In the genomic region with DNA sequence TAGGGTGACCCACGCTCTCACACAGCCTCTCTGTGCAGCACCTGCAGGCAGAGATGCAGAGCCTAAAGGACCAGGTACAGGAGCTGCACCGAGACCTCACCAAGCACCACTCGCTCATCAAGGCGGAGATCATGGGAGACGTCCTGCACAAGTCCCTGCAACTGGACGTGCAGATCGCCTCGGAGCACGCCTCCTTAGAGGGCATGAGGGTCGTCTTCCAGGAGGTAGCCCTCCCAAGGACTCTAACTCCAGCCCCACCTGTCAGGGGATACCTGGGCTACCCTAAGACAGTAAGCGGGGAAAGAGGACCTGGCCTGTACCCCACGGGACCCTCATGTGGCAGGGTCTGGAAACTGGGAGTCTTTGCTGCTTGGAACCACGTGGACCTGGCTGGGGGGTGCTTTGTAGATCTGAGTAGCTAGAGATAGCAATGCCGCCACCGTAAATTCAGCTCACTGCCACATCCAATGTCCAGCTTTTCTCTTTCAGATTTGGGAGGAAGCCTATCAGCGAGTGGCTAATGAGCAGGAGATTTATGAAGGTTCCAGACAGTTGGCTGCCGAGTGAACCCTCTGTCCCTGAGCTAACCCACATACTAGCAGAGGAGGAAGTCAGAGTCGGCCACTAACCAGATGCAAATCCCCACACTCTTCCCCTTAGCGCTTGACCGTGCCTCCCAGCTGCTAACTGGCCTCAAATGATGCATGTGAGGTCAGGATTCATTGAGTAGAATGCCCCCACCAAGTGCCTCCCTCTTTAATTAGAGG, we compare ENCODE assay signal across 30 cellular contexts. TPM values are rescaled to one million over a fixed set of nuclear protein-coding genes. Genes with fewer than 3 reads are reported as not detected.
DNase-seq lines count a peak whose midpoint lies in the region; ATAC-seq and TF ChIP-seq lines count a peak whose summit lies in the region.
"Had no signal": no experiment of that assay in that cellular context is flagged by ENCODE, and none has a peak within 500 bp of the region (broad histone marks: within the 10 kb centered on the region; RNA-seq: fewer than 3 reads in every experiment).

No MANE protein-coding gene starts in this region.

- H3K4me3 Mint-ChIP-seq in neural progenitor cell (peak overlapping the region; percentile 53), T-helper 17 cell (no peak overlapping the region)
- H3K4me3 Mint-ChIP-seq: activated naive CD4-positive, alpha-beta T cell treated with anti-CD3 and anti-CD28 coated beads, Interleukin-2, amount 50 U/mL, for 24 hours; CD8-positive, alpha-beta T cell; endodermal cell; immature natural killer cell had no signal

- DNase-seq in GM12865 (ENCODE audit: low read depth) (peak; percentile 61), neural progenitor cell (ENCODE audit: low spot score) (no peak), NCI-H82 (lab: John Stamatoyannopoulos, UW) (no peak), T-helper 17 cell (no peak)
- no peak for DNase-seq in activated naive CD4-positive, alpha-beta T cell treated with anti-CD3 and anti-CD28 coated beads, Interleukin-2, amount 50 U/mL, for 16 hours
- no peak for DNase-seq in activated naive CD4-positive, alpha-beta T cell treated with anti-CD3 and anti-CD28 coated beads, Interleukin-2, amount 50 U/mL, for 72 hours (ENCODE audit: low spot score in 2 of 2)
- DNase-seq: anterior cingulate cortex; CD8-positive, alpha-beta T cell; DMS153; endodermal cell; esophagus squamous epithelium; immature natural killer cell; left ventricle myocardium inferior; naive B cell; NCI-H1436; NCI-H446 treated with DMSO at 0.1 percent for 48 hours; stimulated activated CD4-positive, alpha-beta T cell treated with anti-CD3 and anti-CD28 coated beads, Interleukin-1b, Interleukin-23, amount 100 ng/mL, for 48 hours; upper lobe of left lung had no signal

- H3K27me3 ChIP-seq in OCI-LY3 (ENCODE audit: low read depth, low read length) (no peaks in the 10 kb centered on the region), neural progenitor cell (peaks cover 26% of the 10 kb centered on the region)
- H3K27me3 ChIP-seq: hepatocyte, Peyer's patch, SJSA1 had no signal

- H3K79me2 ChIP-seq in OCI-LY3 (ENCODE audit: low read length) (no peaks in the 10 kb centered on the region), neural progenitor cell (ENCODE audit: low read depth) (no peaks in the 10 kb centered on the region)
- H3K79me2 ChIP-seq: hepatocyte had no signal

- peaks cover 13% of the 10 kb centered on the region for H3F3A ChIP-seq in neural progenitor cell (ENCODE audit: low read depth)

- no peak overlapping the region for H2AFZ ChIP-seq in OCI-LY3 (ENCODE audit: low read depth, low read length)
- H2AFZ ChIP-seq in neural progenitor cell (replicated peaks) = no peak overlapping the region
- H2AFZ ChIP-seq: hepatocyte had no signal

- H3K4me3 ChIP-seq in GM12865 (ENCODE audit: low read depth, low read length) (no peak overlapping the region), OCI-LY3 (ENCODE audit: low read length) (no peak overlapping the region), neural progenitor cell (no peak overlapping the region)
- H3K4me3 ChIP-seq: coronary artery, esophagus squamous epithelium, hepatocyte, left ventricle myocardium inferior, Peyer's patch, SJSA1, skin epidermis, upper lobe of left lung had no signal

- no peaks in the 10 kb centered on the region for H3K9me3 ChIP-seq in OCI-LY3 (ENCODE audit: insufficient read depth, low read length)
- no peaks in the 10 kb centered on the region for H3K9me3 ChIP-seq in neural progenitor cell (ENCODE audit: low read depth)
- H3K9me3 ChIP-seq in T-helper 17 cell (ENCODE audit: control insufficient read depth, low read length, poor library complexity, severe bottlenecking) = no peaks in the 10 kb centered on the region
- H3K9me3 ChIP-seq: esophagus squamous epithelium, left ventricle myocardium inferior, Peyer's patch, SJSA1, upper lobe of left lung had no signal

- ATAC-seq in HG03521 (IDR thresholded peaks at IDR 0.05; ENCODE audit: unreplicated experiment) = peak; percentile 41
- no peak for ATAC-seq in T-helper 17 cell
- ATAC-seq in activated naive CD4-positive, alpha-beta T cell treated with anti-CD3 and anti-CD28 coated beads, Interleukin-2, amount 50 U/mL, for 72 hours = no peak
- ATAC-seq: CD8-positive, alpha-beta T cell had no signal

- H3K9ac ChIP-seq in OCI-LY3 (ENCODE audit: low read length) (no peak overlapping the region), neural progenitor cell (no peak overlapping the region)

- peaks cover 20% of the 10 kb centered on the region for H3K27me3 Mint-ChIP-seq in neural progenitor cell (ENCODE audit: insufficient read depth, low read depth)
- no peaks in the 10 kb centered on the region for H3K27me3 Mint-ChIP-seq in T-helper 17 cell

- H3K27ac ChIP-seq in OCI-LY3 (ENCODE audit: low read length) = no peak overlapping the region
- H3K27ac ChIP-seq in neural progenitor cell = no peak overlapping the region
- H3K27ac ChIP-seq: coronary artery, esophagus squamous epithelium, hepatocyte, left ventricle myocardium inferior, Peyer's patch, SJSA1, skin epidermis, upper lobe of left lung had no signal

- peaks cover 6% of the 10 kb centered on the region for H3K4me1 Mint-ChIP-seq in neural progenitor cell
- peaks cover 7% of the 10 kb centered on the region for H3K4me1 Mint-ChIP-seq in T-helper 17 cell
- H3K4me1 Mint-ChIP-seq: activated naive CD4-positive, alpha-beta T cell treated with anti-CD3 and anti-CD28 coated beads, Interleukin-2, amount 50 U/mL, for 24 hours; endodermal cell had no signal

- no peaks in the 10 kb centered on the region for H3K36me3 Mint-ChIP-seq in neural progenitor cell
- H3K36me3 Mint-ChIP-seq in T-helper 17 cell (ENCODE audit: low read depth) = no peaks in the 10 kb centered on the region
- peaks cover 4 to 5% of the 10 kb centered on the region in 2 donors for H3K36me3 Mint-ChIP-seq in activated naive CD4-positive, alpha-beta T cell treated with anti-CD3 and anti-CD28 coated beads, Interleukin-2, amount 50 U/mL, for 72 hours
- H3K36me3 Mint-ChIP-seq: activated naive CD4-positive, alpha-beta T cell treated with anti-CD3 and anti-CD28 coated beads, Interleukin-2, amount 50 U/mL, for 24 hours; CD8-positive, alpha-beta T cell; immature natural killer cell; naive B cell had no signal

- H3K4me1 ChIP-seq in OCI-LY3 (ENCODE audit: low read length) (peaks cover 8% of the 10 kb centered on the region), neural progenitor cell (peaks cover 14% of the 10 kb centered on the region)
- H3K4me1 ChIP-seq: SJSA1 had no signal

- H3K4me2 ChIP-seq in OCI-LY3 (ENCODE audit: low read length) (peak overlapping the region; percentile 26), neural progenitor cell (no peak overlapping the region)
- H3K4me2 ChIP-seq: hepatocyte had no signal

- no peaks in the 10 kb centered on the region for H3K9me3 Mint-ChIP-seq in neural progenitor cell
- H3K9me3 Mint-ChIP-seq in activated naive CD4-positive, alpha-beta T cell treated with anti-CD3 and anti-CD28 coated beads, Interleukin-2, amount 50 U/mL, for 72 hours = no peaks in the 10 kb centered on the region
- H3K9me3 Mint-ChIP-seq: activated naive CD4-positive, alpha-beta T cell treated with anti-CD3 and anti-CD28 coated beads, Interleukin-2, amount 50 U/mL, for 24 hours; CD8-positive, alpha-beta T cell; endodermal cell had no signal

- TF ChIP-seq CTCF in GM12865 (IDR thresholded peaks at IDR 0.05; ENCODE audit: insufficient read depth, low read depth, low read length, missing control alignments) = no peak
- TF ChIP-seq CTCF in OCI-LY3 (IDR thresholded peaks at IDR 0.05; ENCODE audit: low read depth, low read length) = no peak
- TF ChIP-seq CTCF in neural progenitor cell (IDR thresholded peaks at IDR 0.05) = no peak

- no peak overlapping the region for H3K27ac Mint-ChIP-seq in neural progenitor cell
- no peak overlapping the region for H3K27ac Mint-ChIP-seq in T-helper 17 cell
- H3K27ac Mint-ChIP-seq in activated naive CD4-positive, alpha-beta T cell treated with anti-CD3 and anti-CD28 coated beads, Interleukin-2, amount 50 U/mL, for 72 hours = no peak overlapping the region
- H3K27ac Mint-ChIP-seq: activated naive CD4-positive, alpha-beta T cell treated with anti-CD3 and anti-CD28 coated beads, Interleukin-2, amount 50 U/mL, for 24 hours; CD8-positive, alpha-beta T cell; endodermal cell; immature natural killer cell; naive B cell had no signal

- H4K20me1 ChIP-seq in OCI-LY3 (ENCODE audit: insufficient read depth, low read length) (no peaks in the 10 kb centered on the region), neural progenitor cell (ENCODE audit: low read depth) (peaks cover 3% of the 10 kb centered on the region)

- H3K36me3 ChIP-seq in OCI-LY3 (replicated peaks; ENCODE audit: low read depth, low read length) = no peaks in the 10 kb centered on the region
- H3K36me3 ChIP-seq in neural progenitor cell = no peaks in the 10 kb centered on the region
- H3K36me3 ChIP-seq: upper lobe of left lung had no signal

RNA-seq across cellular contexts. Expression of a gene that starts 6.5 kb away (rescaled TPM):
- total RNA-seq in neural progenitor cell (ENCODE audit: low replicate concordance) = 3.1 and 5.9 TPM in 2 replicates
- total RNA-seq in T-helper 17 cell = 10 to 100 TPM; 17.7 to 25.9 TPM
- 10 to 100 TPM in 1 of 2 donors, 1 to 10 TPM in 1; 1.5 to 20.6 TPM for total RNA-seq in activated naive CD4-positive, alpha-beta T cell treated with anti-CD3 and anti-CD28 coated beads, Interleukin-2, amount 50 U/mL, for 72 hours

RNA-seq across cellular contexts. Expression of a gene that starts 13.0 kb away (rescaled TPM):
- total RNA-seq in neural progenitor cell (ENCODE audit: low replicate concordance) (261 and 410 TPM in 2 replicates), T-helper 17 cell (100 to 1,000 TPM; 510 to 543 TPM)
- total RNA-seq in activated naive CD4-positive, alpha-beta T cell treated with anti-CD3 and anti-CD28 coated beads, Interleukin-2, amount 50 U/mL, for 72 hours = 100 to 1,000 TPM; 514 to 595 TPM

RNA-seq across cellular contexts. Expression of a gene that starts 23.4 kb away (rescaled TPM):
- total RNA-seq in neural progenitor cell (ENCODE audit: low replicate concordance) (88.4 and 118 TPM in 2 replicates), T-helper 17 cell (10 to 100 TPM in 1 of 2 donors, 1 to 10 TPM in 1; 9.8 to 10.2 TPM)
- 10 to 100 TPM; 31.6 to 34.1 TPM for total RNA-seq in activated naive CD4-positive, alpha-beta T cell treated with anti-CD3 and anti-CD28 coated beads, Interleukin-2, amount 50 U/mL, for 72 hours

RNA-seq across cellular contexts. Expression of a gene that starts 31.6 kb away (rescaled TPM):
- total RNA-seq in neural progenitor cell (ENCODE audit: low replicate concordance) (5.5 and 22.2 TPM in 2 replicates), T-helper 17 cell (not detected)
- total RNA-seq in activated naive CD4-positive, alpha-beta T cell treated with anti-CD3 and anti-CD28 coated beads, Interleukin-2, amount 50 U/mL, for 72 hours = not detected
- total RNA-seq: CD8-positive, alpha-beta T cell; esophagus squamous epithelium; frontal cortex; hepatocyte; left ventricle myocardium inferior; omental fat pad; Peyer's patch; SJSA1; subcutaneous adipose tissue; T-helper 2 cell treated with Interferon-gamma antibody and Interleukin-4, amounts not matched to agents 100 ng/mL and 5 ng/mL, for 36 hours; upper lobe of left lung had no signal

RNA-seq across cellular contexts. Expression of a gene that starts 32.3 kb away (rescaled TPM):
- 0.17 and 0.22 TPM in 2 replicates for total RNA-seq in neural progenitor cell (ENCODE audit: low replicate concordance)
- total RNA-seq in T-helper 17 cell = under 1 TPM; 0.12 to 0.63 TPM
- total RNA-seq in activated naive CD4-positive, alpha-beta T cell treated with anti-CD3 and anti-CD28 coated beads, Interleukin-2, amount 50 U/mL, for 72 hours = under 1 TPM; 0.47 to 0.59 TPM
